In the genomic region with DNA sequence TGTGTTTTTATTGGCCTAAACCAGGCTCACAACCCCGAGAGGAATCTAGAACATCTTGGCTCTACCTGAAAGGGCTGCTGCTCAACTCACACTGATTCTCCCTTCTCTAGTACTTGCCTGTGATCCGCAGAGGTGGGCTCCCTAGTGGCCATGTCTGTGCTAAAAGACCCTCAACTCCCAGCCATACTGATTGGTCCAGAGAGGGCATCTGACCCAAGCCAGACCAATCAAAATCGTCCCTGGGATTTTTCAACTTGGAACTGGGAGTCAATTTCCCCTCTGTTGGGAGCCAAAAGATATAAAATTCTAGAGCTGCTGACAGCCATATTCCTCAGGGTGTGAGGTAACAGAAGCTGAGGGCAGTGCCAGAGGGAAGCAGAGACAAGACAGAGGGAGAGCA, we compare ENCODE assay signal across 2 cellular contexts.
TF ChIP-seq lines count a peak whose summit lies in the region.

No MANE protein-coding gene starts in this region.

TF ChIP-seq in HCT116, 20 proteins besides CTCF, POLR2A, EP300 and RAD21:
- no peak for TF ChIP-seq JUND (IDR thresholded peaks at IDR 0.05)
- no peak for TF ChIP-seq CEBPB (IDR thresholded peaks at IDR 0.05; ENCODE audit: low read depth)
- no peak for TF ChIP-seq YY1 (IDR thresholded peaks at IDR 0.05; ENCODE audit: extremely low read depth, insufficient replicate concordance, low read depth, low read length)
- no peak for TF ChIP-seq POLR2AphosphoS5 (IDR thresholded peaks at IDR 0.05; ENCODE audit: low read depth, low read length)
- no peak for TF ChIP-seq SIN3A (IDR thresholded peaks at IDR 0.05; ENCODE audit: low read depth)
- TF ChIP-seq SRF (IDR thresholded peaks at IDR 0.05; ENCODE audit: low read depth), result no peak
- TF ChIP-seq, protein P1, sequence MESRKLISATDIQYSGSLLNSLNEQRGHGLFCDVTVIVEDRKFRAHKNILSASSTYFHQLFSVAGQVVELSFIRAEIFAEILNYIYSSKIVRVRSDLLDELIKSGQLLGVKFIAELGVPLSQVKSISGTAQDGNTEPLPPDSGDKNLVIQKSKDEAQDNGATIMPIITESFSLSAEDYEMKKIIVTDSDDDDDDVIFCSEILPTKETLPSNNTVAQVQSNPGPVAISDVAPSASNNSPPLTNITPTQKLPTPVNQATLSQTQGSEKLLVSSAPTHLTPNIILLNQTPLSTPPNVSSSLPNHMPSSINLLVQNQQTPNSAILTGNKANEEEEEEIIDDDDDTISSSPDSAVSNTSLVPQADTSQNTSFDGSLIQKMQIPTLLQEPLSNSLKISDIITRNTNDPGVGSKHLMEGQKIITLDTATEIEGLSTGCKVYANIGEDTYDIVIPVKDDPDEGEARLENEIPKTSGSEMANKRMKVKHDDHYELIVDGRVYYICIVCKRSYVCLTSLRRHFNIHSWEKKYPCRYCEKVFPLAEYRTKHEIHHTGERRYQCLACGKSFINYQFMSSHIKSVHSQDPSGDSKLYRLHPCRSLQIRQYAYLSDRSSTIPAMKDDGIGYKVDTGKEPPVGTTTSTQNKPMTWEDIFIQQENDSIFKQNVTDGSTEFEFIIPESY (IDR thresholded peaks at IDR 0.05; ENCODE audit: extremely low read depth, insufficient replicate concordance, low read length), result no peak
- no peak for TF ChIP-seq ZFX (IDR thresholded peaks at IDR 0.05)

TF ChIP-seq in K562, 482 proteins besides CTCF, POLR2A, EP300 and RAD21:
- TF ChIP-seq NFYB (IDR thresholded peaks at IDR 0.05; ENCODE audit: extremely low read depth, insufficient read length) (peak; percentile 54), SP1 (CRISPR knock-in tag; IDR thresholded peaks at IDR 0.05) (no peak), RBM25 (IDR thresholded peaks at IDR 0.05; ENCODE audit: low read depth, low read length, severe bottlenecking) (no peak)
- TF ChIP-seq, protein P2, sequence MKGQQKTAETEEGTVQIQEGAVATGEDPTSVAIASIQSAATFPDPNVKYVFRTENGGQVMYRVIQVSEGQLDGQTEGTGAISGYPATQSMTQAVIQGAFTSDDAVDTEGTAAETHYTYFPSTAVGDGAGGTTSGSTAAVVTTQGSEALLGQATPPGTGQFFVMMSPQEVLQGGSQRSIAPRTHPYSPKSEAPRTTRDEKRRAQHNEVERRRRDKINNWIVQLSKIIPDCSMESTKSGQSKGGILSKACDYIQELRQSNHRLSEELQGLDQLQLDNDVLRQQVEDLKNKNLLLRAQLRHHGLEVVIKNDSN (CRISPR knock-in tag; IDR thresholded peaks at IDR 0.05), result 0 out of 2 replicates have a peak, but pooled peaks have one; percentile 35
- TF ChIP-seq, protein P3, sequence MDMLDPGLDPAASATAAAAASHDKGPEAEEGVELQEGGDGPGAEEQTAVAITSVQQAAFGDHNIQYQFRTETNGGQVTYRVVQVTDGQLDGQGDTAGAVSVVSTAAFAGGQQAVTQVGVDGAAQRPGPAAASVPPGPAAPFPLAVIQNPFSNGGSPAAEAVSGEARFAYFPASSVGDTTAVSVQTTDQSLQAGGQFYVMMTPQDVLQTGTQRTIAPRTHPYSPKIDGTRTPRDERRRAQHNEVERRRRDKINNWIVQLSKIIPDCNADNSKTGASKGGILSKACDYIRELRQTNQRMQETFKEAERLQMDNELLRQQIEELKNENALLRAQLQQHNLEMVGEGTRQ (CRISPR knock-in tag; IDR thresholded peaks at IDR 0.05), result peak; percentile 14; the same call in 1 of the 2 replicates
